Comparison of ENCODE assay signal across 8 cellular contexts in the genomic region with DNA sequence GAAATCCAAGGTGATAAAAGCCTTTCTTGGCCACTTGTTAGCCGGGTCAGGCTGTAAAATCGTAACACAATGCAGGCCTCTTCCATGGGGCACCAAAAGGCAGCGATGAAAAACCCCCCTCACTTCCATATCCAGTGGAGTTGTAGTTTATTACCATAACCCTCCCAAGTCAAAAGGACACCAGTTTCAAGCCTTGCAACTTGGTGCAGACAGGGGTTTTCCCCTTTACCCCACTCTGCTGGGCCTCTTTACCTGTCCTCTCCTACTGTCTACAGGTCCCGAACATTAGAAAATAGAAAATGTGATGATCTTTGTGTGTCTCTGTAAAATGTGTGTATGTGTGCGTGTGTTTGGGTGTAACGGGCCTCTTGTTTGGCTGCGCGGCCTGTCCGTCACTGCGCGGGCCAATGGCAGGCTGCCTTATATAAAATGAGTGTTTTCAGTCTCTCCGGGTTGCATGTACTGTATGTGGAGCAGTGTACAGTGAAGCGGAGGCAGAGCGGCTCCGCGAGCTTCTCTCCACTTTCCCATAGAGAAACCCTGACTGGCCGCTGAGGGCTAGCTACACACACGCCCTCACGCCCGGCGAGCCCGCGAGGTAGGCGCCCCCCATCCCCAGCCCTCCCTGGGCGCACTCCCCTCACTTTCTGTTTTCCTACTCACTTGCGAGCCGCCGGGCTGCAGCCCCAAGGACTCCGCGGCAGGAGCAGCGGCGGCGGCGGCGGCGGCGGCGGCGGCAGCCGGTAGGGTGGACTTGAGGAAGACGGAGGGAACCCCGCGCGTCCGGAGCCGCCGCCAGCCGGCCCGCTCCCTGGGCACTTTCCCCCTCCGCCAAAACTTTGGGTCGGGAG.
DNase-seq lines count a peak whose midpoint lies in the region; ATAC-seq and TF ChIP-seq lines count a peak whose summit lies in the region.

TSS of gene BBX (plus strand) at position 453 of the 851 bp plus-strand sequence. CDS start 187,499 bp downstream, outside the sequence.

- ATAC-seq in GM19043 (IDR thresholded peaks at IDR 0.05; ENCODE audit: low read depth, unreplicated experiment) (peak; percentile 91), HG03378 (IDR thresholded peaks at IDR 0.05; ENCODE audit: unreplicated experiment) (peak; percentile 99)
- ATAC-seq in activated CD4-positive, CD25-positive, alpha-beta regulatory T cell treated with anti-CD3 and anti-CD28 coated beads, Interleukin-2, amount 50 U/mL, for 24 hours: peak; percentile 95
- peak; percentile 91 for ATAC-seq in central memory CD8-positive, alpha-beta T cell (replicated peaks; ENCODE audit: extremely low read depth, poor library complexity, severe bottlenecking)

- DNase-seq in AG10803 (ENCODE audit: low read depth): peak; percentile 98
- DNase-seq in NCI-H446 treated with DMSO at 0.1 percent for 48 hours (lab: John Stamatoyannopoulos, UW): peak; percentile 85
- DNase-seq in central memory CD8-positive, alpha-beta T cell (ENCODE audit: low spot score in 2 of 2): peak; percentile 96 to 98
- peak; percentile 99 for DNase-seq in iris pigment epithelial cell (ENCODE audit: low read depth)
- peak; percentile 80 to 86 for DNase-seq in stimulated activated CD4-positive, alpha-beta T cell treated with anti-CD3 and anti-CD28 coated beads, Interleukin-12 subunit alpha, Interleukin-12 subunit beta, amount 100 ng/mL, for 24 hours (ENCODE audit: low read depth in 2 of 2)

- H3K9me3 Mint-ChIP-seq in central memory CD8-positive, alpha-beta T cell: no peaks in the 10 kb centered on the region

- H3K36me3 Mint-ChIP-seq in central memory CD8-positive, alpha-beta T cell (ENCODE audit: insufficient read depth): peaks cover 17% of the 10 kb centered on the region

- TF ChIP-seq CTCF in AG10803 (conservative IDR thresholded peaks at IDR 0.05; ENCODE audit: low read length): no peak

- H3K27ac Mint-ChIP-seq in central memory CD8-positive, alpha-beta T cell (ENCODE audit: low read depth): peak within 1 kb of the TSS; percentile 94

- H3K4me3 Mint-ChIP-seq in central memory CD8-positive, alpha-beta T cell: peak within 1 kb of the TSS; percentile 94

- peaks cover 28% of the 10 kb centered on the region for H3K4me1 Mint-ChIP-seq in central memory CD8-positive, alpha-beta T cell

- peaks cover 2% of the 10 kb centered on the region for H3K27me3 Mint-ChIP-seq in central memory CD8-positive, alpha-beta T cell

- H3K4me3 ChIP-seq in AG10803 (ENCODE audit: low read length): peak within 1 kb of the TSS; percentile 91

Comparison
In these comparisons a context has a peak if more than half of its experiments do, and no peak if none do; other contexts are left out.
1. Peak in every context shown above with its lines: DNase-seq, ATAC-seq and H3K4me3 ChIP-seq.